6 cellular contexts compared by ENCODE assay signal in genomic region chr17:20500346-20500745, GRCh38. TPM values are rescaled to one million over a fixed set of nuclear protein-coding genes. Genes with fewer than 3 reads are reported as not detected.
"Had no signal": no experiment of that assay in that cellular context is flagged by ENCODE, and none has a peak within 500 bp of the region (broad histone marks: within the 10 kb centered on the region; RNA-seq: fewer than 3 reads in every experiment).

No MANE protein-coding gene starts in this region.

RNA-seq across cellular contexts. Expression of gene LGALS9B, which starts 33.0 kb away (rescaled TPM):
- total RNA-seq: HepG2, HT-29, HT1080, IMR-90, K562 had no signal
- polyA plus RNA-seq: HepG2, IgD-negative memory B cell, IMR-90, K562 had no signal
